ENCODE assay signal across 10 cellular contexts in genomic region chr12:116717466-116718457, GRCh38. TPM values are rescaled to one million over a fixed set of nuclear protein-coding genes. Genes with fewer than 3 reads are reported as not detected.
DNase-seq lines count a peak whose midpoint lies in the region; ATAC-seq and TF ChIP-seq lines count a peak whose summit lies in the region.
"Had no signal": no experiment of that assay in that cellular context is flagged by ENCODE, and none has a peak within 500 bp of the region (broad histone marks: within the 10 kb centered on the region; RNA-seq: fewer than 3 reads in every experiment).

No MANE protein-coding gene starts in this region.

- H3K9me3 Mint-ChIP-seq in brain: no peaks in the 10 kb centered on the region
- no peaks in the 10 kb centered on the region for H3K9me3 Mint-ChIP-seq in naive thymus-derived CD8-positive, alpha-beta T cell

- TF ChIP-seq CTCF in brain (conservative IDR thresholded peaks at IDR 0.05) (no peak), gastrocnemius medialis (IDR thresholded peaks at IDR 0.05 in 4 of 5, conservative IDR thresholded peaks at IDR 0.05 in 1 of 5) (no peak)

- no peaks in the 10 kb centered on the region for H3K9me3 ChIP-seq in gastrocnemius medialis
- H3K9me3 ChIP-seq: ascending aorta had no signal

- H3K27me3 Mint-ChIP-seq in brain: peaks cover 3% of the 10 kb centered on the region
- no peaks in the 10 kb centered on the region for H3K27me3 Mint-ChIP-seq in naive thymus-derived CD8-positive, alpha-beta T cell

- H3K4me1 Mint-ChIP-seq in brain: peaks cover 93% of the 10 kb centered on the region
- peaks cover 0 to 7% (median 6%) of the 10 kb centered on the region in 4 donors for H3K4me1 Mint-ChIP-seq in naive thymus-derived CD8-positive, alpha-beta T cell

- in situ Hi-C loops in G401 (cut with HindIII; ENCODE audit: low sequenced_read_pairs): loop anchor here (25.0 kb wide), 1 partner anchor 295 kb away; no protein-coding TSS in a partner anchor
- in situ Hi-C loops in gastrocnemius medialis (cut with MboI; ENCODE audit: low sequenced_read_pairs in 4 of 4): loop anchor here in 3 of 4 donors (25.0 kb wide), 3 partner anchors 245 to 730 kb away; no protein-coding TSS in a partner anchor

- no peaks in the 10 kb centered on the region for H3K27me3 ChIP-seq in gastrocnemius medialis
- H3K27me3 ChIP-seq: ascending aorta had no signal

- peak; percentile 89 for DNase-seq in G401 (ENCODE audit: low spot score)
- DNase-seq in hypothalamus (lab: John Stamatoyannopoulos, UW): peak in 37 of 51 donors; percentile 6 to 74 (median 40)
- peak; percentile 87 to 94 for DNase-seq in gastrocnemius medialis
- DNase-seq in NCI-H2171 (lab: John Stamatoyannopoulos, UW): no peak
- DNase-seq in activated effector memory CD4-positive, alpha-beta T cell treated with Interleukin-2 at 50 U/mL for 16 hours: no peak
- DNase-seq in naive thymus-derived CD8-positive, alpha-beta T cell: no peak
- DNase-seq: WERI-Rb-1 had no signal

- TF ChIP-seq POLR2A in gastrocnemius medialis (IDR thresholded peaks at IDR 0.05): peak in 1 of 2 donors; percentile 49

- peaks cover 0 to 4% of the 10 kb centered on the region in 2 donors for H3K36me3 ChIP-seq in gastrocnemius medialis

- intact Hi-C loops in gastrocnemius medialis (cut with DNase I; ENCODE audit: low total_unique reads): loop anchor here (1.0 to 5.0 kb wide), 3 partner anchors 21 to 240 kb away; partner anchors contain the start of genes RNFT2 and SPRING1

- H3K27ac ChIP-seq in gastrocnemius medialis: peak overlapping the region; percentile 75 to 82 (median 80)
- H3K27ac ChIP-seq: WERI-Rb-1 had no signal

- H3K4me3 ChIP-seq in gastrocnemius medialis: peak overlapping the region; percentile 34 to 55 (median 36)

- peak; percentile 96 to 98 for ATAC-seq in gastrocnemius medialis
- ATAC-seq in GM21576 (IDR thresholded peaks at IDR 0.05; ENCODE audit: unreplicated experiment): no peak
- no peak for ATAC-seq in naive thymus-derived CD8-positive, alpha-beta T cell

- H3K36me3 Mint-ChIP-seq in brain: peaks cover 36% of the 10 kb centered on the region
- peaks cover 0 to 81% (median 8%) of the 10 kb centered on the region in 3 donors for H3K36me3 Mint-ChIP-seq in naive thymus-derived CD8-positive, alpha-beta T cell

- H3K27ac Mint-ChIP-seq in brain: peak overlapping the region; percentile 81 to 93 (median 86)
- H3K27ac Mint-ChIP-seq in naive thymus-derived CD8-positive, alpha-beta T cell: no peak overlapping the region

- peaks cover 41 to 42% of the 10 kb centered on the region in 2 donors for H3K4me1 ChIP-seq in gastrocnemius medialis
- H3K4me1 ChIP-seq: ascending aorta had no signal

- POLR2A ChIA-PET in naive thymus-derived CD8-positive, alpha-beta T cell (lab: Charles Lee): no interaction called here

- H3K4me3 Mint-ChIP-seq in brain: peak overlapping the region; percentile 50 to 74 (median 70)
- no peak overlapping the region for H3K4me3 Mint-ChIP-seq in naive thymus-derived CD8-positive, alpha-beta T cell

RNA-seq across cellular contexts. Expression of gene SPRING1, which starts 20.1 kb away (rescaled TPM):
- total RNA-seq in G401 (2014; rRNA removed; shearing (Covaris generic)): 37.4 and 46.3 TPM in 2 replicates
- 21.0 TPM for polyA plus RNA-seq in brain (ENCODE audit: insufficient read depth, low read depth, low replicate concordance)
- total RNA-seq in gastrocnemius medialis: 10 to 100 TPM in 1 of 4 donors, 1 to 10 TPM in 3; 3.5 to 11.0 (median 8.2) TPM
- total RNA-seq in naive thymus-derived CD8-positive, alpha-beta T cell: 10 to 100 TPM; 23.6 to 24.2 TPM
- polyA plus RNA-seq in naive thymus-derived CD8-positive, alpha-beta T cell: 10 to 100 TPM; 14.6 to 18.9 (median 16.3) TPM

RNA-seq across cellular contexts. Expression of gene RNFT2, which starts 20.4 kb away (rescaled TPM):
- 5.3 and 7.8 TPM in 2 replicates for total RNA-seq in G401 (2014; rRNA removed; shearing (Covaris generic))
- polyA plus RNA-seq in brain (ENCODE audit: insufficient read depth, low read depth, low replicate concordance): 16.3 TPM
- total RNA-seq in gastrocnemius medialis: under 1 TPM in 1 of 4 donors, not detected in 3; 0.55 TPM
- total RNA-seq in naive thymus-derived CD8-positive, alpha-beta T cell: 1 to 10 TPM; 6.8 to 7.2 TPM
- 1 to 10 TPM; 1.9 to 2.4 (median 2.4) TPM for polyA plus RNA-seq in naive thymus-derived CD8-positive, alpha-beta T cell

Comparison
In these comparisons a context has a peak if more than half of its experiments do, and no peak if none do; other contexts are left out.
1. DNase-seq: peak in G401 (single experiment), hypothalamus (37 of 51) and gastrocnemius medialis (2 of 2); none in NCI-H2171 (single experiment), activated effector memory CD4-positive, alpha-beta T cell treated with Interleukin-2 at 50 U/mL for 16 hours (single experiment) and naive thymus-derived CD8-positive, alpha-beta T cell (0 of 10).
2. H3K27ac Mint-ChIP-seq: peak in brain (5 of 5); none in naive thymus-derived CD8-positive, alpha-beta T cell (0 of 10).
3. H3K4me3 Mint-ChIP-seq: peak in brain (5 of 5); none in naive thymus-derived CD8-positive, alpha-beta T cell (0 of 10).
4. ATAC-seq: peak in gastrocnemius medialis (2 of 2); none in GM21576 (single experiment) and naive thymus-derived CD8-positive, alpha-beta T cell (0 of 2).